In genomic region chr9:126989847-126990821, GRCh38 we compare ENCODE assay signal across 15 cellular contexts.
DNase-seq lines count a peak whose midpoint lies in the region; ATAC-seq, FAIRE-seq and TF ChIP-seq lines count a peak whose summit lies in the region.
"Had no signal": no experiment of that assay in that cellular context is flagged by ENCODE, and none has a peak within 500 bp of the region (broad histone marks: within the 10 kb centered on the region; RNA-seq: fewer than 3 reads in every experiment).

No MANE protein-coding gene starts in this region.

- peaks cover 29 to 41% of the 10 kb centered on the region in 2 donors for H3K27me3 Mint-ChIP-seq in CD8-positive, alpha-beta memory T cell

- POLR2A ChIA-PET in K562 (lab: Yijun Ruan, JAX), result no interaction called here
- POLR2A ChIA-PET in CD8-positive, alpha-beta memory T cell (lab: Charles Lee), result no interaction called here

- no peaks in the 10 kb centered on the region for H3K9me1 ChIP-seq in K562 (ENCODE audit: control insufficient read depth, insufficient read depth, low read length)

- no peaks in the 10 kb centered on the region for H3K79me2 ChIP-seq in K562 (ENCODE audit: control insufficient read depth, insufficient read depth, low read length)
- H3K79me2 ChIP-seq in mesendoderm (ENCODE audit: control insufficient read depth, insufficient read depth, low read length), result no peaks in the 10 kb centered on the region

- TF ChIP-seq CTCF in K562 (IDR thresholded peaks at IDR 0.05 in 2 of 3, conservative IDR thresholded peaks at IDR 0.05 in 1 of 3; ENCODE audit: insufficient read depth in 2 of 3, low read depth in 1 of 3, low read length in 3 of 3) (peak in 2 of 3 experiments; percentile 6 to 25; a peak in 1 of 6 replicates), gastroesophageal sphincter (IDR thresholded peaks at IDR 0.05) (no peak), upper lobe of left lung (IDR thresholded peaks at IDR 0.05) (no peak)

- in situ Hi-C loops in K562 (cut with MboI), result no loop called here

- peak overlapping the region in 4 of 8 donors; percentile 26 to 75 (median 60) for H3K27ac Mint-ChIP-seq in CD8-positive, alpha-beta memory T cell
- H3K27ac Mint-ChIP-seq: stimulated activated naive CD8-positive, alpha-beta T cell treated with anti-CD3 and anti-CD28 coated beads, Interleukin-15, Interleukin-2, amounts not matched to agents 100 ng/mL and 50 ng/mL, for 24 hours; T-helper 1 cell treated with Interleukin-12 subunit alpha and Interleukin-12 subunit beta and Interleukin-4 antibody, amounts not matched to agents 30 μg/mL and 1 μg/mL, for 36 hours had no signal

- 11% methylated on average over 17 of the region's 19 CpGs for WGBS in K562 (ENCODE audit: insufficient coverage, low coverage, missing lambda C conversion rate)
- 44 to 62% methylated on average over 10 to 14 of the region's 19 CpGs for WGBS in gastroesophageal sphincter (ENCODE audit: low coverage in 1 of 2), 2 donors
- WGBS in mesendoderm (ENCODE audit: extremely low coverage, insufficient coverage, low lambda C conversion rate), result no CpG with 5 or more reads among the region's 19 CpGs
- WGBS in upper lobe of left lung, 2 donors, result 78 to 84% methylated on average over 19 of the region's 19 CpGs

- no peak overlapping the region for H3K18ac ChIP-seq in mesendoderm (ENCODE audit: low read length)

- H3K9ac ChIP-seq in K562 (ENCODE audit: insufficient read depth in 1 of 2, low read depth in 2 of 2, low read length in 2 of 2) (no peak overlapping the region), mesendoderm (ENCODE audit: low read length) (no peak overlapping the region)

- BruUV-seq in K562 (replicated peaks; lab: Mats Ljungman, UMichigan), result no TSS peak

- H3K27me3 ChIP-seq in K562 (ENCODE audit: control insufficient read depth in 2 of 2, insufficient read depth in 2 of 2, low read length in 2 of 2), result peaks cover 0 to 19% of the 10 kb centered on the region in 2 experiments; a peak in 2 of 5 replicates
- no peaks in the 10 kb centered on the region for H3K27me3 ChIP-seq in gastroesophageal sphincter
- no peaks in the 10 kb centered on the region for H3K27me3 ChIP-seq in mesendoderm (ENCODE audit: insufficient read depth, low read length, poor library complexity)
- no peaks in the 10 kb centered on the region for H3K27me3 ChIP-seq in upper lobe of left lung
- H3K27me3 ChIP-seq in CD8-positive, alpha-beta memory T cell (ENCODE audit: insufficient read depth, low read length, poor library complexity, severe bottlenecking), result peaks cover 22% of the 10 kb centered on the region

- no peak overlapping the region for H2BK5ac ChIP-seq in mesendoderm (ENCODE audit: low read length)

- H4K20me1 ChIP-seq in K562 (replicated peaks; ENCODE audit: control insufficient read depth, insufficient read depth, low read length), result no peaks in the 10 kb centered on the region; the same call in 1 of the 2 replicates

- no peak overlapping the region for H2AK5ac ChIP-seq in mesendoderm (ENCODE audit: low read length)

- H3K4me2 ChIP-seq in K562 (ENCODE audit: insufficient read depth, low read length) (no peak overlapping the region), mesendoderm (ENCODE audit: low read length) (no peak overlapping the region)

- no peak overlapping the region for H3K27ac ChIP-seq in K562 (ENCODE audit: extremely low read depth, low read depth, low read length)
- peak overlapping the region in 3 of 4 donors; percentile 45 to 63 (median 62) for H3K27ac ChIP-seq in gastroesophageal sphincter
- no peak overlapping the region for H3K27ac ChIP-seq in mesendoderm (ENCODE audit: low read depth, low read length)
- peak overlapping the region in 3 of 4 donors; percentile 25 to 67 (median 63) for H3K27ac ChIP-seq in upper lobe of left lung
- H3K27ac ChIP-seq in CD8-positive, alpha-beta memory T cell (ENCODE audit: low read depth, low read length), result no peak overlapping the region

- TF ChIP-seq EP300 in K562 (IDR thresholded peaks at IDR 0.05; ENCODE audit: low read length), result no peak
- no peak for TF ChIP-seq EP300 in gastroesophageal sphincter (IDR thresholded peaks at IDR 0.05)
- TF ChIP-seq EP300 in upper lobe of left lung (IDR thresholded peaks at IDR 0.05), result no peak

- no peaks in the 10 kb centered on the region for H3K79me1 ChIP-seq in mesendoderm (ENCODE audit: low read length)

- no peak for DNase-seq in K562 (ENCODE audit: extremely low read depth in 1 of 4, low spot score in 3 of 4)
- DNase-seq in mesendoderm, result peak; percentile 3
- no peak for DNase-seq in upper lobe of left lung
- DNase-seq in epidermal melanocyte (ENCODE audit: insufficient read length, low spot score), result no peak
- DNase-seq in stimulated activated CD4-positive, alpha-beta T cell treated with anti-CD3 and anti-CD28 coated beads, Interleukin-2, amount 100 ng/mL, for 24 hours, result no peak
- no peak for DNase-seq in CD8-positive, alpha-beta memory T cell
- DNase-seq: activated CD4-positive, alpha-beta T cell treated with anti-CD3 and anti-CD28 coated beads, Interleukin-2, amount 50 U/mL, for 4 hours; COR-L47; mesenchymal stem cell; NCI-H226 had no signal

- no peak overlapping the region for H4K5ac ChIP-seq in mesendoderm (ENCODE audit: low read length)

- no peak overlapping the region for H2BK15ac ChIP-seq in mesendoderm (replicated peaks; ENCODE audit: low read depth)

- H2AFZ ChIP-seq in K562 (ENCODE audit: low read depth, low read length), result no peak overlapping the region

- H3K9me3 ChIP-seq in K562 (replicated peaks; ENCODE audit: control insufficient read depth, insufficient read depth, low read depth, low read length) (0 out of 2 replicates have a peak, but pooled peaks cover 2% of the 10 kb centered on the region), gastroesophageal sphincter (peaks cover 0 to 7% (median 0%) of the 10 kb centered on the region in 3 donors), upper lobe of left lung (peaks cover 0 to 6% (median 2%) of the 10 kb centered on the region in 4 donors)
- no peaks in the 10 kb centered on the region for H3K9me3 ChIP-seq in CD8-positive, alpha-beta memory T cell (ENCODE audit: low read length)
- H3K9me3 ChIP-seq: prostate gland had no signal

- CTCF ChIA-PET in K562 (lab: Yijun Ruan, JAX; ENCODE audit: low intra/inter-chr PET ratio), result interaction anchor here (0.6 kb wide), 1 partner anchor 176 kb away, joined by 3 read pairs; no protein-coding TSS in a partner anchor
- CTCF ChIA-PET in CD8-positive, alpha-beta memory T cell (lab: Charles Lee), result no interaction called here

- H3K36me3 Mint-ChIP-seq in CD8-positive, alpha-beta memory T cell, result peaks cover 1 to 24% (median 14%) of the 10 kb centered on the region in 3 donors

- peaks cover 43 to 53% (median 51%) of the 10 kb centered on the region in 3 donors for H3K4me1 Mint-ChIP-seq in CD8-positive, alpha-beta memory T cell

- no peaks in the 10 kb centered on the region for H3K36me3 ChIP-seq in K562 (ENCODE audit: control insufficient read depth, insufficient read depth, low read length)
- H3K36me3 ChIP-seq in gastroesophageal sphincter, result no peaks in the 10 kb centered on the region
- no peaks in the 10 kb centered on the region for H3K36me3 ChIP-seq in mesendoderm (ENCODE audit: control insufficient read depth, insufficient read depth, low read length)
- H3K36me3 ChIP-seq in upper lobe of left lung, result no peaks in the 10 kb centered on the region
- no peaks in the 10 kb centered on the region for H3K36me3 ChIP-seq in CD8-positive, alpha-beta memory T cell (ENCODE audit: insufficient read depth, low read length)
- H3K36me3 ChIP-seq: prostate gland had no signal

- H4K8ac ChIP-seq in mesendoderm (ENCODE audit: low read depth, low read length), result no peak overlapping the region

- no peak overlapping the region for H2BK120ac ChIP-seq in mesendoderm (ENCODE audit: low read depth, low read length)

- no peak overlapping the region for H3K23ac ChIP-seq in mesendoderm (ENCODE audit: low read length)

- H3K4me1 ChIP-seq in K562 (replicated peaks in 1 of 2; ENCODE audit: control insufficient read depth in 2 of 2, insufficient read depth in 2 of 2, low read length in 2 of 2) (peaks cover 0 to 13% of the 10 kb centered on the region in 2 experiments; a peak in 4 of 5 replicates), gastroesophageal sphincter (peaks cover 0 to 47% (median 3%) of the 10 kb centered on the region in 3 donors), mesendoderm (ENCODE audit: control insufficient read depth, low read depth, low read length) (no peaks in the 10 kb centered on the region), upper lobe of left lung (peaks cover 16 to 20% (median 20%) of the 10 kb centered on the region in 4 donors)
- H3K4me1 ChIP-seq in CD8-positive, alpha-beta memory T cell (ENCODE audit: insufficient read depth, low read length), result peaks cover 43% of the 10 kb centered on the region
- H3K4me1 ChIP-seq: prostate gland had no signal

- TF ChIP-seq POLR2A in K562 (conservative IDR thresholded peaks at IDR 0.05), result no peak
- TF ChIP-seq POLR2A in gastroesophageal sphincter (IDR thresholded peaks at IDR 0.05), result no peak
- no peak for TF ChIP-seq POLR2A in upper lobe of left lung (IDR thresholded peaks at IDR 0.05)

- no peak overlapping the region for H3K4me3 ChIP-seq in K562
- H3K4me3 ChIP-seq in gastroesophageal sphincter, result no peak overlapping the region
- no peak overlapping the region for H3K4me3 ChIP-seq in mesendoderm (ENCODE audit: low read length)
- no peak overlapping the region for H3K4me3 ChIP-seq in upper lobe of left lung
- H3K4me3 ChIP-seq in CD8-positive, alpha-beta memory T cell (ENCODE audit: low read length), result no peak overlapping the region
- H3K4me3 ChIP-seq: prostate gland had no signal

- intact Hi-C loops in K562 (cut with micrococcal nuclease), result no loop called here

- peaks cover 0 to 8% (median 7%) of the 10 kb centered on the region in 5 donors for H3K9me3 Mint-ChIP-seq in CD8-positive, alpha-beta memory T cell

- H3K4ac ChIP-seq in mesendoderm (ENCODE audit: low read depth, low read length), result no peak overlapping the region

- FAIRE-seq in K562 (lab: Jason Lieb, UNC), result no peak

- no peak for TF ChIP-seq RAD21 in K562 (CRISPR knock-in tag; conservative IDR thresholded peaks at IDR 0.05 in 1 of 2, IDR thresholded peaks at IDR 0.05 in 1 of 2)

- peak overlapping the region in 1 of 7 donors; percentile 39 for H3K4me3 Mint-ChIP-seq in CD8-positive, alpha-beta memory T cell
- H3K4me3 Mint-ChIP-seq: stimulated activated naive CD8-positive, alpha-beta T cell treated with anti-CD3 and anti-CD28 coated beads, Interleukin-15, Interleukin-2, amounts not matched to agents 100 ng/mL and 50 ng/mL, for 24 hours; T-helper 1 cell treated with Interleukin-12 subunit alpha and Interleukin-12 subunit beta and Interleukin-4 antibody, amounts not matched to agents 30 μg/mL and 1 μg/mL, for 36 hours had no signal

- no peak overlapping the region for H3K56ac ChIP-seq in mesendoderm (ENCODE audit: low read length)

- ATAC-seq in K562 (peak; percentile 32; the same call in 1 of the 3 replicates), gastroesophageal sphincter (peak; percentile 84), upper lobe of left lung (ENCODE audit: low FRiP score in 2 of 2) (peak in 1 of 2 donors; percentile 82)
- ATAC-seq: Panc1 had no signal

TF ChIP-seq in K562, 482 proteins besides CTCF, POLR2A, EP300 and RAD21 (continues in another document):
- no peak for TF ChIP-seq ZNF232 (CRISPR knock-in tag; IDR thresholded peaks at IDR 0.05)

Comparison
In these comparisons a context has a peak if more than half of its experiments do, and no peak if none do; other contexts are left out.
1. H3K27ac ChIP-seq: peak in gastroesophageal sphincter (3 of 4) and upper lobe of left lung (3 of 4); none in K562 (single experiment), mesendoderm (single experiment) and CD8-positive, alpha-beta memory T cell (single experiment).
2. CTCF ChIP-seq: peak in K562 (2 of 3); none in gastroesophageal sphincter (0 of 4) and upper lobe of left lung (0 of 6).